ENCODE assay signal across 8 cellular contexts in the genomic region with DNA sequence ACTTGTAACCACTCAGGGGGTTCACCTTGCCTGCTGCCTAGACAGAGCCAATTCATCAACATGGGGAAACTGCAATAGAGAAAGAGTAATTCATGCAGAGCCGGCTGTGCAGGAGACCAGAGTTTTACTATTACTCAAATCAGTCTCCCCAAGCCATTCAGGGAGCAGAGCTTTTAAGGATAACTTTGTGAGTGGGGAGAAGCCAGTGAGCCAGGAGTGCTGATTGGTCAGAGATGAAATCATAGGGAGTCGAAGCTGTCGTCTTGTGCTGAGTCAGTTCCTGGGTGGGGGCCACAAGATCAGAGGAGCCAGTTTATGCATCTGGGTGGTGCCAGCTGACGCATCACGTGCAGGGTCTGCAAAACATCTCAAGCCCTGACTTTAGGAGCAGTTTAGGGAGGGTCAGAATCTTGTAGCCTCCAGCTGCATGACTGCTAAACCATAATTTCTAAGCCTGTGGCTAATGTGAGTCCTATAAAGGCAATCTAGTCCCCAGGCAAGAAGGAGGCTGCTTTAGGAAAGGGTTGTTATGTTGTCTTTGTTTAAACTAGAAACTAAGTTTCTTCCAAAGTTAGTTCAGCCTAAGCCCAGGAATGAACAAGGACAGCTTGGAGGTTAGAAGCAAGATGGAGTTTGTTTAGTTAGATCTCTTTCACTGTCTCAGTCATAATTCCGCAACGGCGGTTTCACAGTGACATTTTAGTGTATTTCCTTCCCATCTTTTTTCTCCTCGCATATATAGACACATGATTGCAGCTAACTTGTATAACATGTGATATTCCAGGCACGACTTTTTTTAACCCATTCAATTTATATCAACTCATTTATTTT.
DNase-seq lines count a peak whose midpoint lies in the region; ATAC-seq and TF ChIP-seq lines count a peak whose summit lies in the region.

No MANE protein-coding gene starts in this region.

- H3K9ac ChIP-seq in neural progenitor cell = no peak overlapping the region

- H3K9me3 ChIP-seq in neural progenitor cell (ENCODE audit: low read depth) = no peaks in the 10 kb centered on the region

- DNase-seq in EL (peak; percentile 88), RKO (ENCODE audit: low spot score) (peak; percentile 63), neural progenitor cell (ENCODE audit: low spot score) (no peak), NCI-H2171 (lab: John Stamatoyannopoulos, UW) (no peak), G401 (ENCODE audit: low spot score) (no peak)
- DNase-seq in activated naive CD8-positive, alpha-beta T cell treated with anti-CD3 and anti-CD28 coated beads, Interleukin-2, amount 50 U/mL, for 24 hours = peak; percentile 42
- DNase-seq in effector memory CD8-positive, alpha-beta T cell = no peak

- peaks cover 14% of the 10 kb centered on the region for H3K4me1 ChIP-seq in neural progenitor cell

- in situ Hi-C loops in G401 (cut with HindIII; ENCODE audit: low sequenced_read_pairs) = no loop called here

- no peaks in the 10 kb centered on the region for H3K27me3 ChIP-seq in neural progenitor cell

- H3K27ac Mint-ChIP-seq in activated naive CD8-positive, alpha-beta T cell treated with anti-CD3 and anti-CD28 coated beads, Interleukin-2, amount 50 U/mL, for 24 hours = no peak overlapping the region
- H3K27ac Mint-ChIP-seq in neural progenitor cell = no peak overlapping the region
- no peak overlapping the region for H3K27ac Mint-ChIP-seq in effector memory CD8-positive, alpha-beta T cell

- no peak overlapping the region for H3K4me3 ChIP-seq in neural progenitor cell

- no peaks in the 10 kb centered on the region for H3K27me3 Mint-ChIP-seq in activated naive CD8-positive, alpha-beta T cell treated with anti-CD3 and anti-CD28 coated beads, Interleukin-2, amount 50 U/mL, for 24 hours
- peaks cover 7% of the 10 kb centered on the region for H3K27me3 Mint-ChIP-seq in neural progenitor cell (ENCODE audit: insufficient read depth, low read depth)
- H3K27me3 Mint-ChIP-seq in effector memory CD8-positive, alpha-beta T cell = peaks cover 19 to 68% of the 10 kb centered on the region in 2 donors

- H4K20me1 ChIP-seq in neural progenitor cell (ENCODE audit: low read depth) = no peaks in the 10 kb centered on the region

- H2AFZ ChIP-seq in neural progenitor cell (replicated peaks) = peak overlapping the region; percentile 27

- no peaks in the 10 kb centered on the region for H3K9me3 Mint-ChIP-seq in activated naive CD8-positive, alpha-beta T cell treated with anti-CD3 and anti-CD28 coated beads, Interleukin-2, amount 50 U/mL, for 24 hours
- no peaks in the 10 kb centered on the region for H3K9me3 Mint-ChIP-seq in neural progenitor cell
- peaks cover 0 to 2% of the 10 kb centered on the region in 2 donors for H3K9me3 Mint-ChIP-seq in effector memory CD8-positive, alpha-beta T cell

- no peak overlapping the region for H3K27ac ChIP-seq in neural progenitor cell

- peaks cover 14% of the 10 kb centered on the region for H3K4me1 Mint-ChIP-seq in activated naive CD8-positive, alpha-beta T cell treated with anti-CD3 and anti-CD28 coated beads, Interleukin-2, amount 50 U/mL, for 24 hours
- H3K4me1 Mint-ChIP-seq in neural progenitor cell = peaks cover 18% of the 10 kb centered on the region
- H3K4me1 Mint-ChIP-seq in effector memory CD8-positive, alpha-beta T cell (ENCODE audit: low read depth in 2 of 2) = peaks cover 4 to 5% of the 10 kb centered on the region in 2 donors

- H3K36me3 ChIP-seq in neural progenitor cell = no peaks in the 10 kb centered on the region

- H3K4me3 Mint-ChIP-seq in activated naive CD8-positive, alpha-beta T cell treated with anti-CD3 and anti-CD28 coated beads, Interleukin-2, amount 50 U/mL, for 24 hours = no peak overlapping the region
- no peak overlapping the region for H3K4me3 Mint-ChIP-seq in neural progenitor cell
- H3K4me3 Mint-ChIP-seq in effector memory CD8-positive, alpha-beta T cell = peak overlapping the region in 1 of 2 donors; percentile 5

- ATAC-seq in activated naive CD8-positive, alpha-beta T cell treated with anti-CD3 and anti-CD28 coated beads, Interleukin-2, amount 50 U/mL, for 24 hours = peak; percentile 30
- ATAC-seq in effector memory CD8-positive, alpha-beta T cell (replicated peaks) = no peak
- ATAC-seq in HG02798 (IDR thresholded peaks at IDR 0.05; ENCODE audit: poor library complexity, unreplicated experiment) = no peak

- H3K36me3 Mint-ChIP-seq in activated naive CD8-positive, alpha-beta T cell treated with anti-CD3 and anti-CD28 coated beads, Interleukin-2, amount 50 U/mL, for 24 hours (ENCODE audit: low read depth) = no peaks in the 10 kb centered on the region
- no peaks in the 10 kb centered on the region for H3K36me3 Mint-ChIP-seq in neural progenitor cell
- no peaks in the 10 kb centered on the region for H3K36me3 Mint-ChIP-seq in effector memory CD8-positive, alpha-beta T cell (ENCODE audit: insufficient read depth)

- no peak for TF ChIP-seq CTCF in neural progenitor cell (IDR thresholded peaks at IDR 0.05)

- H3K79me2 ChIP-seq in neural progenitor cell (ENCODE audit: low read depth) = no peaks in the 10 kb centered on the region

- H3F3A ChIP-seq in neural progenitor cell (ENCODE audit: low read depth) = no peaks in the 10 kb centered on the region

- H3K4me2 ChIP-seq in neural progenitor cell = no peak overlapping the region

Comparison
In these comparisons a context has a peak if more than half of its experiments do, and no peak if none do; other contexts are left out.
1. DNase-seq: peak in EL (single experiment), RKO (single experiment) and activated naive CD8-positive, alpha-beta T cell treated with anti-CD3 and anti-CD28 coated beads, Interleukin-2, amount 50 U/mL, for 24 hours (single experiment); none in neural progenitor cell (single experiment), effector memory CD8-positive, alpha-beta T cell (0 of 3), NCI-H2171 (single experiment) and G401 (single experiment).